In genomic region chr22:40070701-40071100, GRCh38 we compare ENCODE assay signal across 15 cellular contexts.
DNase-seq lines count a peak whose midpoint lies in the region; ATAC-seq and TF ChIP-seq lines count a peak whose summit lies in the region.
"Had no signal": no experiment of that assay in that cellular context is flagged by ENCODE, and none has a peak within 500 bp of the region (broad histone marks: within the 10 kb centered on the region; RNA-seq: fewer than 3 reads in every experiment).

No MANE protein-coding gene starts in this region.

- H3K9me3 ChIP-seq in GM23248 (ENCODE audit: low read depth) (no peaks in the 10 kb centered on the region), psoas muscle (no peaks in the 10 kb centered on the region)
- H3K9me3 ChIP-seq: SJSA1 had no signal

- no peaks in the 10 kb centered on the region for H3K27me3 Mint-ChIP-seq in chondrocyte (ENCODE audit: low read depth)
- no peaks in the 10 kb centered on the region for H3K27me3 Mint-ChIP-seq in endothelial cell (ENCODE audit: unreplicated experiment)
- H3K27me3 Mint-ChIP-seq: CD8-positive, alpha-beta memory T cell had no signal

- no peaks in the 10 kb centered on the region for H3K36me3 Mint-ChIP-seq in chondrocyte (ENCODE audit: low read depth)
- no peaks in the 10 kb centered on the region for H3K36me3 Mint-ChIP-seq in endothelial cell (ENCODE audit: low read depth, unreplicated experiment)

- no peak overlapping the region for H3K4me3 ChIP-seq in BJ (ENCODE audit: low read depth, low read length)
- H3K4me3 ChIP-seq in GM23248: no peak overlapping the region
- H3K4me3 ChIP-seq in psoas muscle: no peak overlapping the region
- H3K4me3 ChIP-seq: SJSA1 had no signal

- H3K9ac ChIP-seq in GM23248: no peak overlapping the region

- no peak overlapping the region for H2AFZ ChIP-seq in GM23248

- POLR2A ChIA-PET in BJ (lab: Charles Lee): no interaction called here

- no peak overlapping the region for H3K4me2 ChIP-seq in GM23248 (ENCODE audit: unreplicated experiment)

- intact Hi-C loops in psoas muscle (cut with DNase I): no loop called here

- H3K4me3 Mint-ChIP-seq in chondrocyte (ENCODE audit: unreplicated experiment) (no peak overlapping the region), endothelial cell (ENCODE audit: unreplicated experiment) (no peak overlapping the region)

- H4K20me1 ChIP-seq in GM23248 (ENCODE audit: insufficient read depth): no peaks in the 10 kb centered on the region; the same call in 1 of the 2 replicates

- no peaks in the 10 kb centered on the region for H3K9me2 ChIP-seq in GM23248 (ENCODE audit: insufficient read depth)

- CTCF ChIA-PET in BJ (lab: Yijun Ruan, JAX): interaction anchor here (0.6 kb wide), 2 partner anchors 47 to 81 kb away, joined by 3 to 4 read pairs; no protein-coding TSS in a partner anchor

- no peaks in the 10 kb centered on the region for H3K36me3 ChIP-seq in BJ (ENCODE audit: control insufficient read depth, insufficient read depth, low read length)
- H3K36me3 ChIP-seq in GM23248 (ENCODE audit: low read depth): no peaks in the 10 kb centered on the region
- no peaks in the 10 kb centered on the region for H3K36me3 ChIP-seq in psoas muscle (ENCODE audit: insufficient read depth in 1 of 2, low read depth in 1 of 2)
- H3K36me3 ChIP-seq: brain microvascular endothelial cell, SJSA1 had no signal

- DNase-seq in BJ (ENCODE audit: low read depth): peak; percentile 19
- peak; percentile 59 for DNase-seq in GM23248
- DNase-seq in chondrocyte (ENCODE audit: low spot score): no peak
- DNase-seq in psoas muscle: no peak
- no peak for DNase-seq in endothelial cell (ENCODE audit: low spot score)
- DNase-seq: activated effector memory CD4-positive, alpha-beta T cell treated with anti-CD3 and anti-CD28 coated beads, Interleukin-2, amount 50 U/mL, for 16 hours; brain microvascular endothelial cell; CD8-positive, alpha-beta memory T cell; effector CD4-positive, alpha-beta T cell; GF-D8; NCI-H1105; NCI-H226 had no signal

- H3K27me3 ChIP-seq in BJ (ENCODE audit: control insufficient read depth, insufficient read depth, low read length): no peaks in the 10 kb centered on the region
- H3K27me3 ChIP-seq in GM23248 (replicated peaks; ENCODE audit: insufficient read depth): no peaks in the 10 kb centered on the region
- no peaks in the 10 kb centered on the region for H3K27me3 ChIP-seq in psoas muscle (ENCODE audit: insufficient read depth in 3 of 3, low read length in 2 of 3)
- H3K27me3 ChIP-seq: brain microvascular endothelial cell, SJSA1 had no signal

- H3K4me1 Mint-ChIP-seq in chondrocyte (ENCODE audit: low read depth) (peaks cover 15% of the 10 kb centered on the region), endothelial cell (ENCODE audit: unreplicated experiment) (no peaks in the 10 kb centered on the region)

- peaks cover 15% of the 10 kb centered on the region; the same call in 1 of the 2 replicates for H3K79me2 ChIP-seq in GM23248 (ENCODE audit: insufficient read depth)

- peak; percentile 78 to 92 (median 86) for ATAC-seq in psoas muscle
- no peak for ATAC-seq in GM19395 (IDR thresholded peaks at IDR 0.05; ENCODE audit: unreplicated experiment)
- no peak for ATAC-seq in GM19324 (IDR thresholded peaks at IDR 0.05; ENCODE audit: low FRiP score, unreplicated experiment)

- H3K27ac ChIP-seq in GM23248: no peak overlapping the region
- peak overlapping the region; percentile 33 for H3K27ac ChIP-seq in psoas muscle
- H3K27ac ChIP-seq: brain microvascular endothelial cell, SJSA1 had no signal

- TF ChIP-seq CTCF in BJ (IDR thresholded peaks at IDR 0.05; ENCODE audit: insufficient read depth, low read depth, low read length) (no peak), chondrocyte (IDR thresholded peaks at IDR 0.05) (no peak), psoas muscle (IDR thresholded peaks at IDR 0.05) (no peak), endothelial cell (IDR thresholded peaks at IDR 0.05; ENCODE audit: unreplicated experiment) (no peak)

- H3K4me1 ChIP-seq in GM23248 (ENCODE audit: insufficient read depth) (peaks cover 13% of the 10 kb centered on the region), psoas muscle (peaks cover 59% of the 10 kb centered on the region)
- H3K4me1 ChIP-seq: SJSA1 had no signal

- H3K27ac Mint-ChIP-seq in chondrocyte (ENCODE audit: unreplicated experiment): peak overlapping the region; percentile 42
- no peak overlapping the region for H3K27ac Mint-ChIP-seq in endothelial cell (ENCODE audit: unreplicated experiment)
- H3K27ac Mint-ChIP-seq: CD8-positive, alpha-beta memory T cell had no signal

- H3F3A ChIP-seq in GM23248 (ENCODE audit: insufficient read depth): 0 out of 2 replicates have a peak, but pooled peaks cover 4% of the 10 kb centered on the region

- in situ Hi-C loops in GM23248 (cut with MboI): no loop called here

- H3K9me3 Mint-ChIP-seq in chondrocyte (ENCODE audit: low read depth) (no peaks in the 10 kb centered on the region), endothelial cell (ENCODE audit: unreplicated experiment) (no peaks in the 10 kb centered on the region)
- H3K9me3 Mint-ChIP-seq: CD8-positive, alpha-beta memory T cell had no signal

Comparison
In these comparisons a context has a peak if more than half of its experiments do, and no peak if none do; other contexts are left out.
1. DNase-seq: peak in BJ (single experiment) and GM23248 (single experiment); none in chondrocyte (single experiment), psoas muscle (0 of 2) and endothelial cell (single experiment).
2. ATAC-seq: peak in psoas muscle (4 of 4); none in GM19395 (single experiment) and GM19324 (single experiment).